ENCODE assay signal across 18 cellular contexts in the genomic region with DNA sequence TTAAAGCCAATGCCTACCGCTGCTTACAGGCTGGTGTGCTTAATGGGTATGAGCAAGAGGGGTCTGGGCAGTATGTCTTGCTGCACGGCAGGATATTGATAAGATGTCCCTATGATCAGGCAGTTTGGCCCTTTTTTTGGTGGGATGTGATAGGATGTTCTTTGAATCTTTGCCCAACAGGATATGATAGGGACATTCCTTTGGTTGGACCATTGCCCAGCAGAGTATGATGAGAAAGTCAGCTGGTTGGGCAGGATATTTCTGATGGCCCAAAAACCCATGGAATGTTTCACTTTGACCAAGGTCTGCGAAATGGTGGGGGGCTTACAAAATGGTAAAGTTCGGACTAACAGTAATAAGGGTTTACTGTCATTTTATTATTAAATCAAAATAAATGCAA.
DNase-seq lines count a peak whose midpoint lies in the region; ATAC-seq and TF ChIP-seq lines count a peak whose summit lies in the region.
"Had no signal": no experiment of that assay in that cellular context is flagged by ENCODE, and none has a peak within 500 bp of the region (broad histone marks: within the 10 kb centered on the region; RNA-seq: fewer than 3 reads in every experiment).

No MANE protein-coding gene starts in this region.

- in situ Hi-C loops in G401 (cut with HindIII; ENCODE audit: low sequenced_read_pairs), result no loop called here

- ATAC-seq in HG03432 (IDR thresholded peaks at IDR 0.05; ENCODE audit: unreplicated experiment), result no peak
- ATAC-seq: left lobe of liver, sciatic nerve had no signal

- H3K4me3 ChIP-seq in cardiac fibroblast (replicated peaks in 1 of 2; ENCODE audit: low read depth in 2 of 2, low read length in 2 of 2), result no peak overlapping the region
- H3K4me3 ChIP-seq: esophagus squamous epithelium, heart right ventricle had no signal

- DNase-seq in EL, result peak; percentile 76
- peak; percentile 63 for DNase-seq in NCI-H226
- DNase-seq in cardiac fibroblast (ENCODE audit: low read depth in 2 of 2), result peak; percentile 11 to 62
- DNase-seq in myocyte (ENCODE audit: low read depth), result peak; percentile 9
- no peak for DNase-seq in DMS153 (lab: John Stamatoyannopoulos, UW)
- no peak for DNase-seq in activated CD4-positive, alpha-beta T cell treated with anti-CD3 and anti-CD28 coated beads, Interleukin-2, amount 50 U/mL, for 1 hour
- DNase-seq in G401 (ENCODE audit: low spot score), result no peak
- DNase-seq: activated naive CD4-positive, alpha-beta T cell treated with anti-CD3 and anti-CD28 coated beads for 36 hours; activated T-cell treated with anti-CD3 and anti-CD28 coated beads, Interleukin-2, amount 50 U/mL, for 48 hours; anterior cingulate cortex; effector memory CD4-positive, alpha-beta T cell; esophagus squamous epithelium; heart right ventricle; KG1; NCI-H187 had no signal

- TF ChIP-seq CTCF in cardiac fibroblast (IDR thresholded peaks at IDR 0.05; ENCODE audit: low read depth, low read length), result no peak

Comparison
In these comparisons a context has a peak if more than half of its experiments do, and no peak if none do; other contexts are left out.
1. DNase-seq: peak in EL (single experiment), NCI-H226 (single experiment), cardiac fibroblast (2 of 2) and myocyte (single experiment); none in DMS153 (single experiment), activated CD4-positive, alpha-beta T cell treated with anti-CD3 and anti-CD28 coated beads, Interleukin-2, amount 50 U/mL, for 1 hour (single experiment) and G401 (single experiment).